ENCODE assay signal across 8 cellular contexts in genomic region chr4:169270810-169271691, GRCh38. TPM values are rescaled to one million over a fixed set of nuclear protein-coding genes. Genes with fewer than 3 reads are reported as not detected.
DNase-seq lines count a peak whose midpoint lies in the region; ATAC-seq and TF ChIP-seq lines count a peak whose summit lies in the region.

Gene SH3RF1 (minus strand): TSS chr4:169270956. CDS start chr4:169269212, 1,744 bp downstream.

- 1% methylated on average over 45 to 110 of the region's 110 CpGs for WGBS in esophagus, 2 donors

- intact Hi-C loops in mucosa of descending colon (cut with DNase I, micrococcal nuclease): no loop called here

- DNase-seq in AML-193 (lab: John Stamatoyannopoulos, UW) (peak; percentile 49 to 60), NCI-H1694 (lab: John Stamatoyannopoulos, UW) (peak; percentile 21), WERI-Rb-1 (peak; percentile 91), mucosa of descending colon (peak; percentile 87 to 92 (median 89))

- peak within 1 kb of the TSS; percentile 80 for H3K27ac ChIP-seq in WERI-Rb-1
- H3K27ac ChIP-seq in esophagus (ENCODE audit: low read depth in 2 of 2, low read length in 1 of 2): peak within 1 kb of the TSS; percentile 77 to 86

- peaks cover 2% of the 10 kb centered on the region for H3K36me3 ChIP-seq in WERI-Rb-1
- no peaks in the 10 kb centered on the region for H3K36me3 ChIP-seq in esophagus (ENCODE audit: control insufficient read depth in 2 of 2, insufficient read depth in 2 of 2, low read length in 1 of 2)
- H3K36me3 ChIP-seq in mucosa of descending colon (ENCODE audit: low read depth): peaks cover 4% of the 10 kb centered on the region

- H3K9me3 ChIP-seq in WERI-Rb-1 (ENCODE audit: severe bottlenecking) (no peaks in the 10 kb centered on the region), esophagus (ENCODE audit: control insufficient read depth in 2 of 2, insufficient read depth in 1 of 2, low read depth in 1 of 2, low read length in 1 of 2) (peaks cover 0 to 2% of the 10 kb centered on the region in 2 donors), mucosa of descending colon (no peaks in the 10 kb centered on the region)

- H3K4me1 ChIP-seq in esophagus (ENCODE audit: control insufficient read depth in 2 of 2, insufficient read depth in 2 of 2, low read length in 1 of 2): peaks cover 0 to 7% of the 10 kb centered on the region in 2 donors
- peaks cover 28% of the 10 kb centered on the region for H3K4me1 ChIP-seq in mucosa of descending colon (ENCODE audit: low read depth)

- TF ChIP-seq CTCF in WERI-Rb-1 (IDR thresholded peaks at IDR 0.05; ENCODE audit: low read depth, low read length) (peak; percentile 32), mucosa of descending colon (IDR thresholded peaks at IDR 0.05) (peak; percentile 12), subcutaneous adipose tissue (IDR thresholded peaks at IDR 0.05; ENCODE audit: low read depth) (no peak)

- H3K4me3 ChIP-seq in WERI-Rb-1 (ENCODE audit: low read depth, low read length) (peak within 1 kb of the TSS; percentile 55), esophagus (ENCODE audit: low read depth in 1 of 2, low read length in 2 of 2) (peak within 1 kb of the TSS; percentile 81 to 86), mucosa of descending colon (peak within 1 kb of the TSS; percentile 85)

- no peaks in the 10 kb centered on the region for H3K27me3 ChIP-seq in WERI-Rb-1 (ENCODE audit: insufficient read depth, low read depth, severe bottlenecking)
- no peaks in the 10 kb centered on the region for H3K27me3 ChIP-seq in esophagus (ENCODE audit: control insufficient read depth in 1 of 2, insufficient read depth in 2 of 2, low read length in 2 of 2)

- ATAC-seq in GM18502 (IDR thresholded peaks at IDR 0.05; ENCODE audit: poor library complexity, unreplicated experiment) (peak; percentile 72), HG02840 (IDR thresholded peaks at IDR 0.05; ENCODE audit: low FRiP score, unreplicated experiment) (peak; percentile 64), mucosa of descending colon (peak; percentile 89)

RNA-seq across cellular contexts. Expression of gene SH3RF1, which starts in this region (rescaled TPM):
- polyA plus RNA-seq in esophagus: 1 to 10 TPM; 1.8 to 3.1 TPM
- total RNA-seq in mucosa of descending colon: 10 to 100 TPM; 45.3 to 82.3 (median 65.5) TPM
- 10 to 100 TPM; 12.9 to 36.9 (median 20.8) TPM for total RNA-seq in subcutaneous adipose tissue

Comparison
In these comparisons a context has a peak if more than half of its experiments do, and no peak if none do; other contexts are left out.
1. Peak in every context shown above with its lines: DNase-seq, ATAC-seq, H3K4me3 ChIP-seq and H3K27ac ChIP-seq.
2. DNase-seq: peak in every context shown above with its lines; median percentile 91 in WERI-Rb-1; 89 in mucosa of descending colon; 54 in AML-193; 21 in NCI-H1694.